In the genomic region with DNA sequence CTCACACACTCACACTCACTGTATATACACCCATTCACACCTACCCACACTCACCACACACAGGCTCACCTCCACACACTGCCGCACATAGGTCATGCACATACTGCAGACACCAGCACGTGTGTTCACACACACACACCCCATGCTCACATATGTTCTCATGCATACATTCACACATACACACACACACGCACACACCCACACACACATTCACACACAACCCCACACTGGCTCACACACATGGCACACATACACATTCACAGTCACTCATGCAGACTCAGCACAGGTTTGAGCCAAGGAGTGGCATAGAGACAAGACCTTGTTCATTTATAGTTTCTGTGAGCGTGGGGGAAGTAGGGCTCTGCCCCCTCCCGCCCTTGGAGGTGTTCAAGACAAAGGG, we compare ENCODE assay signal across 1 cellular context.
TF ChIP-seq lines count a peak whose summit lies in the region.

No MANE protein-coding gene starts in this region.

TF ChIP-seq in IMR-90, 13 proteins besides CTCF, POLR2A, EP300 and RAD21 (continued from another document):
- TF ChIP-seq CEBPB (IDR thresholded peaks at IDR 0.05; ENCODE audit: low read depth, low read length) (no peak), NFE2L2 (IDR thresholded peaks at IDR 0.05; ENCODE audit: low read depth, low read length) (no peak), SMC3 (IDR thresholded peaks at IDR 0.05; ENCODE audit: low read depth, low read length) (no peak), MAZ (IDR thresholded peaks at IDR 0.05; ENCODE audit: borderline replicate concordance, low read depth, low read length) (no peak), RFX5 (IDR thresholded peaks at IDR 0.05; ENCODE audit: low read depth, low read length) (no peak), BHLHE40 (IDR thresholded peaks at IDR 0.05; ENCODE audit: low read depth, low read length) (no peak), MAFK (IDR thresholded peaks at IDR 0.05; ENCODE audit: low read depth, low read length) (no peak), CHD1 (IDR thresholded peaks at IDR 0.05; ENCODE audit: low read depth, low read length) (no peak)
- TF ChIP-seq, protein P1, sequence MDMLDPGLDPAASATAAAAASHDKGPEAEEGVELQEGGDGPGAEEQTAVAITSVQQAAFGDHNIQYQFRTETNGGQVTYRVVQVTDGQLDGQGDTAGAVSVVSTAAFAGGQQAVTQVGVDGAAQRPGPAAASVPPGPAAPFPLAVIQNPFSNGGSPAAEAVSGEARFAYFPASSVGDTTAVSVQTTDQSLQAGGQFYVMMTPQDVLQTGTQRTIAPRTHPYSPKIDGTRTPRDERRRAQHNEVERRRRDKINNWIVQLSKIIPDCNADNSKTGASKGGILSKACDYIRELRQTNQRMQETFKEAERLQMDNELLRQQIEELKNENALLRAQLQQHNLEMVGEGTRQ (IDR thresholded peaks at IDR 0.05; ENCODE audit: low read depth, low read length), result no peak
- TF ChIP-seq, protein P2, sequence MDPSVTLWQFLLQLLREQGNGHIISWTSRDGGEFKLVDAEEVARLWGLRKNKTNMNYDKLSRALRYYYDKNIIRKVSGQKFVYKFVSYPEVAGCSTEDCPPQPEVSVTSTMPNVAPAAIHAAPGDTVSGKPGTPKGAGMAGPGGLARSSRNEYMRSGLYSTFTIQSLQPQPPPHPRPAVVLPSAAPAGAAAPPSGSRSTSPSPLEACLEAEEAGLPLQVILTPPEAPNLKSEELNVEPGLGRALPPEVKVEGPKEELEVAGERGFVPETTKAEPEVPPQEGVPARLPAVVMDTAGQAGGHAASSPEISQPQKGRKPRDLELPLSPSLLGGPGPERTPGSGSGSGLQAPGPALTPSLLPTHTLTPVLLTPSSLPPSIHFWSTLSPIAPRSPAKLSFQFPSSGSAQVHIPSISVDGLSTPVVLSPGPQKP (IDR thresholded peaks at IDR 0.05; ENCODE audit: borderline replicate concordance, low read depth, low read length), result no peak
